8 cellular contexts compared by ENCODE assay signal in genomic region chr1:167714098-167714850, GRCh38. TPM values are rescaled to one million over a fixed set of nuclear protein-coding genes. Genes with fewer than 3 reads are reported as not detected.
DNase-seq lines count a peak whose midpoint lies in the region; ATAC-seq and TF ChIP-seq lines count a peak whose summit lies in the region.

No MANE protein-coding gene starts in this region.

- H3K9me3 ChIP-seq in DOHH2 (ENCODE audit: control insufficient read depth, insufficient read depth, low read length) (no peaks in the 10 kb centered on the region), GM23248 (ENCODE audit: low read depth) (no peaks in the 10 kb centered on the region), Karpas-422 (ENCODE audit: low read length) (no peaks in the 10 kb centered on the region), Peyer's patch (no peaks in the 10 kb centered on the region)

- peak overlapping the region; percentile 96 for H2AFZ ChIP-seq in GM23248
- H2AFZ ChIP-seq in Karpas-422 (ENCODE audit: low read length) = peak overlapping the region; percentile 98

- H3K27ac ChIP-seq in DOHH2 (ENCODE audit: low read depth, low read length) = peak overlapping the region; percentile 77
- H3K27ac ChIP-seq in GM23248 = peak overlapping the region; percentile 90
- peak overlapping the region; percentile 85 for H3K27ac ChIP-seq in Karpas-422 (ENCODE audit: low read length)
- H3K27ac ChIP-seq in Peyer's patch = peak overlapping the region; percentile 72 to 91 (median 83)

- no peaks in the 10 kb centered on the region for H3K36me3 Mint-ChIP-seq in nephron (ENCODE audit: low read depth)

- H3K27me3 Mint-ChIP-seq in nephron (ENCODE audit: low read depth) = peaks cover 18% of the 10 kb centered on the region

- no peaks in the 10 kb centered on the region for H3K36me3 ChIP-seq in DOHH2 (ENCODE audit: control insufficient read depth, low read length)
- H3K36me3 ChIP-seq in GM23248 (ENCODE audit: low read depth) = no peaks in the 10 kb centered on the region
- no peaks in the 10 kb centered on the region for H3K36me3 ChIP-seq in Karpas-422 (ENCODE audit: insufficient read depth, low read length)
- no peaks in the 10 kb centered on the region for H3K36me3 ChIP-seq in Peyer's patch

- DNase-seq in GM23248 (peak; percentile 95), Karpas-422 (peak; percentile 93), Peyer's patch (peak; percentile 89 to 96 (median 94)), fibroblast of mammary gland (ENCODE audit: low read depth) (peak; percentile 81)
- peak; percentile 78 to 82 for DNase-seq in activated T-helper 1 cell treated with anti-CD3 and anti-CD28 coated beads, Interleukin-2, amount 50 U/mL, for 16 hours (ENCODE audit: low read depth in 1 of 2, low spot score in 1 of 2)
- peak; percentile 92 for DNase-seq in stimulated activated naive CD8-positive, alpha-beta T cell treated with anti-CD3 and anti-CD28 coated beads, Interleukin-15, Interleukin-2, amounts not matched to agents 100 U/mL and 50 U/mL, for 24 hours

- H3K79me2 ChIP-seq in DOHH2 (ENCODE audit: control insufficient read depth, low read length) (no peaks in the 10 kb centered on the region), GM23248 (ENCODE audit: insufficient read depth) (no peaks in the 10 kb centered on the region), Karpas-422 (ENCODE audit: low read length) (no peaks in the 10 kb centered on the region)

- H3K27me3 ChIP-seq in DOHH2 (ENCODE audit: control insufficient read depth, low read length) (peaks cover 37% of the 10 kb centered on the region), GM23248 (replicated peaks; ENCODE audit: insufficient read depth) (no peaks in the 10 kb centered on the region), Karpas-422 (ENCODE audit: low read length) (no peaks in the 10 kb centered on the region), Peyer's patch (no peaks in the 10 kb centered on the region)

- peak overlapping the region; percentile 92 to 95 (median 92) for H3K4me3 Mint-ChIP-seq in nephron

- H3F3A ChIP-seq in DOHH2 (ENCODE audit: control insufficient read depth, insufficient read depth) (peaks cover 33% of the 10 kb centered on the region), GM23248 (ENCODE audit: insufficient read depth) (peaks cover 12% of the 10 kb centered on the region)

- peak overlapping the region; percentile 33 to 81 (median 69) for H3K27ac Mint-ChIP-seq in nephron

- no peaks in the 10 kb centered on the region for H3K4me1 Mint-ChIP-seq in nephron

- H3K4me2 ChIP-seq in DOHH2 (ENCODE audit: low read length) (peak overlapping the region; percentile 75), GM23248 (ENCODE audit: unreplicated experiment) (peak overlapping the region; percentile 95), Karpas-422 (ENCODE audit: low read depth, low read length, poor library complexity, severe bottlenecking) (peak overlapping the region; percentile 98)

- in situ Hi-C loops in GM23248 (cut with MboI) = no loop called here

- H3K4me3 ChIP-seq in DOHH2 (ENCODE audit: low read length) = peak overlapping the region; percentile 87
- H3K4me3 ChIP-seq in GM23248 = peak overlapping the region; percentile 97
- peak overlapping the region; percentile 74 for H3K4me3 ChIP-seq in Karpas-422 (ENCODE audit: low read length)
- H3K4me3 ChIP-seq in Peyer's patch = peak overlapping the region; percentile 57 to 75 (median 66)
- peak overlapping the region; percentile 62 for H3K4me3 ChIP-seq in fibroblast of mammary gland (ENCODE audit: control insufficient read depth, low read depth, low read length)

- WGBS in GM23248 (ENCODE audit: low coverage in 1 of 2, low lambda C conversion rate in 2 of 2, missing lambda C conversion rate in 2 of 2), 2 experiments = 3% methylated on average over 52 to 65 of the region's 65 CpGs

- H3K9ac ChIP-seq in GM23248 = peak overlapping the region; percentile 91
- H3K9ac ChIP-seq in Karpas-422 (ENCODE audit: low read length) = peak overlapping the region; percentile 76

- ATAC-seq in stimulated activated naive CD8-positive, alpha-beta T cell treated with anti-CD3 and anti-CD28 coated beads, Interleukin-15, Interleukin-2, amounts not matched to agents 100 U/mL and 50 U/mL, for 24 hours = peak; percentile 75

- H3K9me2 ChIP-seq in DOHH2 (replicated peaks; ENCODE audit: control insufficient read depth, low read length) (no peaks in the 10 kb centered on the region), GM23248 (ENCODE audit: insufficient read depth) (no peaks in the 10 kb centered on the region), Karpas-422 (replicated peaks; ENCODE audit: insufficient read depth, low read length) (no peaks in the 10 kb centered on the region)

- no peaks in the 10 kb centered on the region for H3K9me3 Mint-ChIP-seq in nephron

- 0 out of 2 replicates have a peak, but pooled peaks cover under 1% of the 10 kb centered on the region for H4K20me1 ChIP-seq in DOHH2 (ENCODE audit: control insufficient read depth, insufficient read depth, low read depth, low read length)
- no peaks in the 10 kb centered on the region for H4K20me1 ChIP-seq in GM23248 (ENCODE audit: insufficient read depth)
- no peaks in the 10 kb centered on the region for H4K20me1 ChIP-seq in Karpas-422 (ENCODE audit: insufficient read depth, low read depth, low read length)

- TF ChIP-seq CTCF in DOHH2 (IDR thresholded peaks at IDR 0.05; ENCODE audit: low read depth, low read length, poor library complexity, severe bottlenecking) (no peak), Peyer's patch (IDR thresholded peaks at IDR 0.05) (no peak), fibroblast of mammary gland (conservative IDR thresholded peaks at IDR 0.05; ENCODE audit: control insufficient read depth, insufficient read depth, low read depth, low read length) (no peak), nephron (IDR thresholded peaks at IDR 0.05; ENCODE audit: unreplicated experiment in 3 of 3) (no peak)

- H3K4me1 ChIP-seq in DOHH2 (ENCODE audit: control insufficient read depth, low read length) (peaks cover 41% of the 10 kb centered on the region), GM23248 (ENCODE audit: insufficient read depth) (peaks cover 10% of the 10 kb centered on the region), Karpas-422 (ENCODE audit: low read length) (peaks cover 45% of the 10 kb centered on the region), Peyer's patch (peaks cover 0 to 15% (median 0%) of the 10 kb centered on the region in 4 donors)

- TF ChIP-seq POLR2A in Peyer's patch (IDR thresholded peaks at IDR 0.05) = peak; percentile 39 to 53

RNA-seq across cellular contexts. Expression of gene MPZL1, which starts 7.5 kb away (rescaled TPM):
- total RNA-seq in GM23248 (2014; rRNA removed; shearing (Covaris generic)) = 144 and 189 TPM in 2 replicates
- polyA plus RNA-seq in GM23248 (2016; fragmentation: Nextera tagmentation; extraction: Ambion mirVana) = 284 and 289 TPM in 2 replicates
- 13.5 and 24.9 TPM in 2 replicates for total RNA-seq in Karpas-422 (2014; rRNA removed; shearing (Covaris generic); ENCODE audit: low replicate concordance)
- 10 to 100 TPM; 23.1 to 87.7 (median 66.6) TPM for total RNA-seq in Peyer's patch

Comparison
In these comparisons a context has a peak if more than half of its experiments do, and no peak if none do; other contexts are left out.
1. Peak in every context shown above with its lines: DNase-seq, ATAC-seq, H3K4me3 ChIP-seq and H3K27ac ChIP-seq.